Comparison of ENCODE assay signal across 15 cellular contexts in the genomic region with DNA sequence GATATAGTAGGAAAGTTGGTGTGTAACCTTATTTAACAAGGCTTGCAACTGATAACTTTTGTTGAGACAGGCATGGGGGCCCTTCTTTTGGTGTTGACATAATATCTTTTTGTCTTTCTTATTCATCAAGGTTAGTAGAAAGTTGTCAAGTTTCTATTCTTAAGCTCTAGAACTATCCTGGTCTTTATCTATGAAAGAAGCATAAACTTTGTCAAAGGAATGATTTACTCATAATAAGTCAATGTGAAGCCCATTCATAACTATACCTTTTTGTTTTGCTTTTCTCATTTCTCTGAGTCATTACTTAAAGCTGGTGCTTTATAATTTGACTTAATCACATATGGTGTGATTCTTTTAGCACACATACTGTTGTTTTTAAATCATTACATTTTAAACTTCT.
"Had no signal": no experiment of that assay in that cellular context is flagged by ENCODE, and none has a peak within 500 bp of the region (broad histone marks: within the 10 kb centered on the region; RNA-seq: fewer than 3 reads in every experiment).

No MANE protein-coding gene starts in this region.

- H3K9me3 Mint-ChIP-seq: activated B cell treated with CpG ODN at 0.5 μM for 24 hours had no signal

- H3K4me1 Mint-ChIP-seq: neural progenitor cell had no signal

- H3K4me3 Mint-ChIP-seq: activated B cell treated with CpG ODN at 0.5 μM for 24 hours; neural progenitor cell; T-helper 2 cell treated with Interferon-gamma antibody and Interleukin-4, amounts not matched to agents 5 μg/mL and 100 μg/mL, for 36 hours had no signal

- H3K27me3 Mint-ChIP-seq: activated B cell treated with CpG ODN at 0.5 μM for 24 hours had no signal

- DNase-seq: activated B cell treated with CpG ODN at 0.5 μM for 24 hours; activated CD4-positive, alpha-beta T cell treated with anti-CD3 and anti-CD28 coated beads, Interleukin-2, amount 50 U/mL, for 48 hours; activated gamma-delta T cell; body of pancreas; caudate nucleus; erythroblast; midbrain; ovary; stimulated activated CD4-positive, alpha-beta T cell treated with anti-CD3 and anti-CD28 coated beads, Interleukin-2, amount 100 ng/mL, for 48 hours; stimulated activated naive CD4-positive, alpha-beta T cell; SW 1271; trophoblast cell had no signal

- H3K27ac Mint-ChIP-seq: activated B cell treated with CpG ODN at 0.5 μM for 24 hours; neural progenitor cell; T-helper 2 cell treated with Interferon-gamma antibody and Interleukin-4, amounts not matched to agents 5 μg/mL and 100 μg/mL, for 36 hours had no signal

- ATAC-seq: body of pancreas, gastroesophageal sphincter had no signal
